Comparison of ENCODE assay signal across 8 cellular contexts in the genomic region with DNA sequence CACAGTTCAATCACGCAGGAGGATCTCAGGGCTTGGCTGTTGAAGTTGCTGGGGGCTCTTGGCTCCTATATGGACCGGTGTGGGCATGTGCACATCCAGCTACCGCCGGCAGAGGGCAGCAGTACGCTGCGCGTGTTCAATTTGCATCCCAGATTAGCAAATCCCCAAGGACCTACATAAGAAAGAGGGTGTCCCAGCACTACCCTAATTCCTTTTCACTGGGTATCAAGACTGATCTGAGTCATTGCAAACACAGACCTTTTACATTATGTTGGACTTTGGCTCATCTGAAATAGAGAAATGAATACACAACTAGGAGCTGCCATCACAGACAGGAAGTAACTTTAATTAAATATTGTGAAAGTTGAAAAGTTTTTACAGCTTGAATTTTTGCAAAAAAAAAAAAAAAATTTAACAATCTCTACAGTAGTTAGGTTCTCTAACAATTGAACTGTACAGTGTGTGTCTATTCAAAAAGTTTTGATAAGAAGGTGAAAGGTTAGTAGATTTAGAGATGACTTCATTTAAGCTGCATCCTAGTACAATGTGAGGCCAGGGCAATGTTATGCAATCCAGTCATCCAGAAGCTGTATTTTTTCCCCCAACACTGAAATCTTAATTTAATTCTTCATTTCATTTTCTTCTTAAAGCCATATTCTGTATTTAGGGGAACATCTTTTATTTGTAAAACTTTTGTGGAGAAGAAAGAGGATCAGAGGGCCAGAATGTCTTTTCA.
DNase-seq lines count a peak whose midpoint lies in the region; ATAC-seq, FAIRE-seq and TF ChIP-seq lines count a peak whose summit lies in the region.

No MANE protein-coding gene starts in this region.

- no peak overlapping the region for H3K4me3 Mint-ChIP-seq in activated T-helper 1 cell treated with anti-CD3 and anti-CD28 coated beads, Interleukin-12 subunit alpha, Interleukin-12 subunit beta, Interleukin-2, Interleukin-4 antibody, amounts not matched to agents 30 ng/mL and 10 ng/mL and 1 ng/mL, durations not matched to agents 14 hours and 24 hours and 36 hours

- H3K4me1 Mint-ChIP-seq in activated T-helper 1 cell treated with anti-CD3 and anti-CD28 coated beads, Interleukin-12 subunit alpha, Interleukin-12 subunit beta, Interleukin-2, Interleukin-4 antibody, amounts not matched to agents 30 ng/mL and 10 ng/mL and 1 ng/mL, durations not matched to agents 14 hours and 24 hours and 36 hours (ENCODE audit: low read depth) = peaks cover 5% of the 10 kb centered on the region

- no peak for TF ChIP-seq POLR2A in testis (IDR thresholded peaks at IDR 0.05)

- ATAC-seq in GM21515 (IDR thresholded peaks at IDR 0.05; ENCODE audit: unreplicated experiment) = peak; percentile 93

- no peak overlapping the region for H3K27ac Mint-ChIP-seq in activated T-helper 1 cell treated with anti-CD3 and anti-CD28 coated beads, Interleukin-12 subunit alpha, Interleukin-12 subunit beta, Interleukin-2, Interleukin-4 antibody, amounts not matched to agents 30 ng/mL and 10 ng/mL and 1 ng/mL, durations not matched to agents 14 hours and 24 hours and 36 hours

- WGBS in testis, 2 donors = 5 to 12% methylated on average over 7 of the region's 7 CpGs

- intact Hi-C loops in activated T-helper 1 cell treated with anti-CD3 and anti-CD28 coated beads, Interleukin-12 subunit alpha, Interleukin-12 subunit beta, Interleukin-2, Interleukin-4 antibody, amounts not matched to agents 30 ng/mL and 10 ng/mL and 1 ng/mL, durations not matched to agents 14 hours and 24 hours and 36 hours (cut with micrococcal nuclease) = loop anchor here (1.0 to 10.0 kb wide), 5 partner anchors 179 to 621 kb away; no protein-coding TSS in a partner anchor
- intact Hi-C loops in testis (cut with DNase I; ENCODE audit: low total_unique reads) = loop anchor here (5.0 kb wide), 1 partner anchor 407 kb away; no protein-coding TSS in a partner anchor

- no peak for FAIRE-seq in RCC 7860 (lab: Jason Lieb, UNC)

- H3K27me3 ChIP-seq in testis = no peaks in the 10 kb centered on the region

- no peaks in the 10 kb centered on the region for H3K9me3 ChIP-seq in testis

- H3K4me3 ChIP-seq in fibroblast of villous mesenchyme (ENCODE audit: low read depth, low read length) = no peak overlapping the region
- H3K4me3 ChIP-seq in testis = no peak overlapping the region

- peak; percentile 96 for TF ChIP-seq CTCF in fibroblast of villous mesenchyme (IDR thresholded peaks at IDR 0.05; ENCODE audit: insufficient read depth, low read depth, low read length)
- TF ChIP-seq CTCF in testis (IDR thresholded peaks at IDR 0.05) = peak; percentile 89 to 98 (median 94)

- H3K9me3 Mint-ChIP-seq in activated T-helper 1 cell treated with anti-CD3 and anti-CD28 coated beads, Interleukin-12 subunit alpha, Interleukin-12 subunit beta, Interleukin-2, Interleukin-4 antibody, amounts not matched to agents 30 ng/mL and 10 ng/mL and 1 ng/mL, durations not matched to agents 14 hours and 24 hours and 36 hours = no peaks in the 10 kb centered on the region

- no peaks in the 10 kb centered on the region for H3K36me3 Mint-ChIP-seq in activated T-helper 1 cell treated with anti-CD3 and anti-CD28 coated beads, Interleukin-12 subunit alpha, Interleukin-12 subunit beta, Interleukin-2, Interleukin-4 antibody, amounts not matched to agents 30 ng/mL and 10 ng/mL and 1 ng/mL, durations not matched to agents 14 hours and 24 hours and 36 hours (ENCODE audit: low read depth)

- H3K27me3 Mint-ChIP-seq in activated T-helper 1 cell treated with anti-CD3 and anti-CD28 coated beads, Interleukin-12 subunit alpha, Interleukin-12 subunit beta, Interleukin-2, Interleukin-4 antibody, amounts not matched to agents 30 ng/mL and 10 ng/mL and 1 ng/mL, durations not matched to agents 14 hours and 24 hours and 36 hours (ENCODE audit: insufficient read depth) = peaks cover 8% of the 10 kb centered on the region

- H3K36me3 ChIP-seq in testis (ENCODE audit: low read depth, missing control alignments) = no peaks in the 10 kb centered on the region

- H3K27ac ChIP-seq in testis = no peak overlapping the region

- DNase-seq in DMS53 treated with DMSO at 0.1 percent for 48 hours (lab: John Stamatoyannopoulos, UW; ENCODE audit: unreplicated experiment) = peak; percentile 73
- DNase-seq in HUDEP-2 (lab: John Stamatoyannopoulos, UW; ENCODE audit: unreplicated experiment in 76 of 76) = peak in 52 of 76 experiments; percentile 1 to 69 (median 28)
- peak; percentile 8 for DNase-seq in RCC 7860 (ENCODE audit: low spot score)
- DNase-seq in activated T-helper 1 cell treated with anti-CD3 and anti-CD28 coated beads, Interleukin-12 subunit alpha, Interleukin-12 subunit beta, Interleukin-2, Interleukin-4 antibody, amounts not matched to agents 30 ng/mL and 10 ng/mL and 1 ng/mL, durations not matched to agents 14 hours and 24 hours and 36 hours (ENCODE audit: low spot score) = peak; percentile 46
- peak; percentile 72 for DNase-seq in fibroblast of villous mesenchyme (ENCODE audit: low read depth)
- peak; percentile 1 for DNase-seq in occipital lobe (lab: John Stamatoyannopoulos, UW)
- peak; percentile 80 for DNase-seq in testis

- H3K4me1 ChIP-seq in testis = peaks cover 5% of the 10 kb centered on the region

Comparison
In these comparisons a context has a peak if more than half of its experiments do, and no peak if none do; other contexts are left out.
1. DNase-seq: peak in every context shown above with its lines; median percentile 80 in testis; 73 in DMS53 treated with DMSO at 0.1 percent for 48 hours; 72 in fibroblast of villous mesenchyme; 46 in activated T-helper 1 cell treated with anti-CD3 and anti-CD28 coated beads, Interleukin-12 subunit alpha, Interleukin-12 subunit beta, Interleukin-2, Interleukin-4 antibody, amounts not matched to agents 30 ng/mL and 10 ng/mL and 1 ng/mL, durations not matched to agents 14 hours and 24 hours and 36 hours; 28 in HUDEP-2; 8 in RCC 7860; 1 in occipital lobe.